Comparison of ENCODE assay signal across 17 cellular contexts in the genomic region with DNA sequence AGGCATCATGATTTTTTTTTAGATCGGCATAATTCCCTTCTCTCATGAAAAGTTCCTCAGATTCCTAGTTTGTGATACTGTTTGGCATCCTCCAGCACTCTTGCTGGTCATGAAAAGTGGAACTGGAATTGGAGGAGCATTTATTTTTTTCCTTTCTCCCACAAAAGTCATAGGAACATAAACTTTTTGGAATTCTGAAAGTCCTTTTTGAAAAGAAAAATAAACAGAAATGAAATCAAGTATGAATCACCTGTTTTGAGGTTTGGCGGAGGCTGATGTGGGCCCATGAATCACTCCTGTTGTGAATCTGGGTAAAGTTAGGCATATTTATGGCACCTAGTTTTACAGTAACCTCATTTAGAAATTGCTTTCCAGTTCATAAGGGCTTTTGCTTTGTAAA. TPM values are rescaled to one million over a fixed set of nuclear protein-coding genes. Genes with fewer than 3 reads are reported as not detected.
A peak's percentile ranks its signal among the peaks of the same experiment; 100 is the strongest.
DNase-seq lines count a peak whose midpoint lies in the region; TF ChIP-seq lines count a peak whose summit lies in the region.
"Had no signal": no experiment of that assay in that cellular context is flagged by ENCODE, and none has a peak within 500 bp of the region (broad histone marks: within the 10 kb centered on the region; RNA-seq: fewer than 3 reads in every experiment).

No MANE protein-coding gene starts in this region.

- no peaks in the 10 kb centered on the region for H3K4me1 Mint-ChIP-seq in activated T-cell treated with anti-CD3 and anti-CD28 coated beads, Interleukin-2, amount 50 U/mL, for 24 hours (ENCODE audit: low read depth)
- H3K4me1 Mint-ChIP-seq: stimulated activated naive CD8-positive, alpha-beta T cell treated with anti-CD3 and anti-CD28 coated beads, Interleukin-15, amount 100 ng/mL, for 72 hours had no signal

- H3K4me3 ChIP-seq in fibroblast of mammary gland (ENCODE audit: control insufficient read depth, low read depth, low read length), result no peak overlapping the region
- no peak overlapping the region for H3K4me3 ChIP-seq in osteoblast (ENCODE audit: insufficient read depth, low read length)
- no peak overlapping the region for H3K4me3 ChIP-seq in spleen
- H3K4me3 ChIP-seq: Peyer's patch had no signal

- H3K4me3 Mint-ChIP-seq in activated T-cell treated with anti-CD3 and anti-CD28 coated beads, Interleukin-2, amount 50 U/mL, for 24 hours, result no peak overlapping the region
- H3K4me3 Mint-ChIP-seq: activated CD8-positive, alpha-beta T cell treated with anti-CD3 and anti-CD28 coated beads, Interleukin-2, amount 10 ng/mL, durations not matched to agents 7 days and 5 days; CD4-positive, alpha-beta T cell; dendritic cell treated with granulocyte-macrophage colony-stimulating factor and Interleukin-4, amounts not matched to agents 40 ng/mL and 50 ng/mL, for 4 days; stimulated activated naive CD8-positive, alpha-beta T cell treated with anti-CD3 and anti-CD28 coated beads, Interleukin-15, amount 100 ng/mL, for 72 hours had no signal

- no peak overlapping the region for H2AFZ ChIP-seq in osteoblast (ENCODE audit: low read length)

- no peaks in the 10 kb centered on the region for H3K36me3 ChIP-seq in osteoblast (ENCODE audit: insufficient read depth, low read length)
- H3K36me3 ChIP-seq in spleen, result no peaks in the 10 kb centered on the region
- H3K36me3 ChIP-seq: Peyer's patch had no signal

- no peaks in the 10 kb centered on the region for H4K20me1 ChIP-seq in osteoblast (ENCODE audit: insufficient read depth, low read length)

- no peak for TF ChIP-seq CTCF in fibroblast of mammary gland (conservative IDR thresholded peaks at IDR 0.05; ENCODE audit: control insufficient read depth, insufficient read depth, low read depth, low read length)
- no peak for TF ChIP-seq CTCF in osteoblast (IDR thresholded peaks at IDR 0.05; ENCODE audit: extremely low read depth, low read depth, low read length)
- no peak for TF ChIP-seq CTCF in spleen (IDR thresholded peaks at IDR 0.05 in 8 of 11, conservative IDR thresholded peaks at IDR 0.05 in 3 of 11)

- no peaks in the 10 kb centered on the region for H3K79me2 ChIP-seq in osteoblast (ENCODE audit: insufficient read depth, low read length)

- peak overlapping the region; percentile 58 for H3K4me2 ChIP-seq in osteoblast (ENCODE audit: insufficient read depth, low read length)

- DNase-seq in EH (ENCODE audit: low read depth) (peak; percentile 37), RPMI7951 (ENCODE audit: low read depth) (peak; percentile 47), fibroblast of mammary gland (ENCODE audit: low read depth) (peak; percentile 94), osteoblast (ENCODE audit: insufficient read length, low spot score, missing footprints) (peak; percentile 77), SIG-M5 (lab: John Stamatoyannopoulos, UW) (no peak), spleen (no peak), DMS53 treated with DMSO at 0.1 percent for 48 hours (lab: John Stamatoyannopoulos, UW; ENCODE audit: unreplicated experiment) (no peak)
- DNase-seq in activated T-cell treated with anti-CD3 and anti-CD28 coated beads, Interleukin-2, amount 50 U/mL, for 24 hours, result no peak
- DNase-seq: activated CD8-positive, alpha-beta T cell treated with anti-CD3 and anti-CD28 coated beads, Interleukin-2, amount 10 ng/mL, durations not matched to agents 7 days and 5 days; activated naive CD4-positive, alpha-beta T cell; CD4-positive, alpha-beta T cell; NCI-H2227 treated with DMSO at 0.1 percent for 48 hours; Peyer's patch; stimulated activated naive CD8-positive, alpha-beta T cell treated with anti-CD3 and anti-CD28 coated beads, Interleukin-15, amount 100 ng/mL, for 72 hours; T1000 had no signal

- H3K27ac ChIP-seq in osteoblast (ENCODE audit: low read depth, low read length) (peak overlapping the region; percentile 38), spleen (no peak overlapping the region)

- TF ChIP-seq POLR2A in spleen (IDR thresholded peaks at IDR 0.05), result no peak

- no peaks in the 10 kb centered on the region for H3K36me3 Mint-ChIP-seq in activated T-cell treated with anti-CD3 and anti-CD28 coated beads, Interleukin-2, amount 50 U/mL, for 24 hours (ENCODE audit: low read depth)

- H3K27me3 ChIP-seq in osteoblast (ENCODE audit: insufficient read depth, low read length), result no peaks in the 10 kb centered on the region
- H3K27me3 ChIP-seq in spleen (replicated peaks in 1 of 7), result no peaks in the 10 kb centered on the region
- H3K27me3 ChIP-seq: Peyer's patch had no signal

- H3K4me1 ChIP-seq in osteoblast (ENCODE audit: insufficient read depth, low read length), result peaks cover 23% of the 10 kb centered on the region
- H3K4me1 ChIP-seq in spleen, result no peaks in the 10 kb centered on the region

- H3K27ac Mint-ChIP-seq in activated T-cell treated with anti-CD3 and anti-CD28 coated beads, Interleukin-2, amount 50 U/mL, for 24 hours, result no peak overlapping the region
- H3K27ac Mint-ChIP-seq: activated CD8-positive, alpha-beta T cell treated with anti-CD3 and anti-CD28 coated beads, Interleukin-2, amount 10 ng/mL, durations not matched to agents 7 days and 5 days; CD4-positive, alpha-beta T cell; dendritic cell treated with granulocyte-macrophage colony-stimulating factor and Interleukin-4, amounts not matched to agents 40 ng/mL and 50 ng/mL, for 4 days; stimulated activated naive CD8-positive, alpha-beta T cell treated with anti-CD3 and anti-CD28 coated beads, Interleukin-15, amount 100 ng/mL, for 72 hours had no signal

- no peaks in the 10 kb centered on the region for H3K9me3 Mint-ChIP-seq in activated T-cell treated with anti-CD3 and anti-CD28 coated beads, Interleukin-2, amount 50 U/mL, for 24 hours
- H3K9me3 Mint-ChIP-seq: CD4-positive, alpha-beta T cell; dendritic cell treated with granulocyte-macrophage colony-stimulating factor and Interleukin-4, amounts not matched to agents 40 ng/mL and 50 ng/mL, for 4 days; stimulated activated naive CD8-positive, alpha-beta T cell treated with anti-CD3 and anti-CD28 coated beads, Interleukin-15, amount 100 ng/mL, for 72 hours had no signal

- no peaks in the 10 kb centered on the region for H3K27me3 Mint-ChIP-seq in activated T-cell treated with anti-CD3 and anti-CD28 coated beads, Interleukin-2, amount 50 U/mL, for 24 hours
- H3K27me3 Mint-ChIP-seq: CD4-positive, alpha-beta T cell; dendritic cell treated with granulocyte-macrophage colony-stimulating factor and Interleukin-4, amounts not matched to agents 40 ng/mL and 50 ng/mL, for 4 days; stimulated activated naive CD8-positive, alpha-beta T cell treated with anti-CD3 and anti-CD28 coated beads, Interleukin-15, amount 100 ng/mL, for 72 hours had no signal

- intact Hi-C loops in spleen (cut with DNase I; ENCODE audit: low total_unique reads), result no loop called here

- 85 to 94% (median 89%) methylated on average over 2 of the region's 2 CpGs for WGBS in spleen, 5 donors

- no peaks in the 10 kb centered on the region for H3K9me3 ChIP-seq in osteoblast (ENCODE audit: low read depth, low read length)
- H3K9me3 ChIP-seq in spleen, result peaks cover 0 to 4% (median 0%) of the 10 kb centered on the region in 8 donors
- H3K9me3 ChIP-seq: Peyer's patch had no signal

RNA-seq across cellular contexts. Expression of gene CACNB2, which starts 17.7 kb away (rescaled TPM):
- not detected in 2 replicates for total RNA-seq in RPMI7951 (2014; rRNA removed; shearing (Covaris generic))
- total RNA-seq in osteoblast (under 0.01 and 0.88 TPM in 2 replicates), spleen (under 1 TPM in 6 of 7 donors, not detected in 1; 0.35 to 0.79 (median 0.50) TPM)
- under 1 TPM; 0.17 to 0.35 (median 0.20) TPM for polyA plus RNA-seq in spleen
- total RNA-seq: activated CD8-positive, alpha-beta T cell treated with anti-CD3 and anti-CD28 coated beads, Interleukin-2, amount 10 ng/mL, durations not matched to agents 7 days and 5 days; lung microvascular endothelial cell had no signal

Comparison
In these comparisons a context has a peak if more than half of its experiments do, and no peak if none do; other contexts are left out.
1. DNase-seq: peak in EH (single experiment), RPMI7951 (single experiment), fibroblast of mammary gland (single experiment) and osteoblast (single experiment); none in SIG-M5 (single experiment), spleen (single experiment), activated T-cell treated with anti-CD3 and anti-CD28 coated beads, Interleukin-2, amount 50 U/mL, for 24 hours (single experiment) and DMS53 treated with DMSO at 0.1 percent for 48 hours (single experiment).